ENCODE assay signal across 13 cellular contexts in genomic region chr9:92717201-92718085, GRCh38. TPM values are rescaled to one million over a fixed set of nuclear protein-coding genes. Genes with fewer than 3 reads are reported as not detected.
A peak's percentile ranks its signal among the peaks of the same experiment; 100 is the strongest.
DNase-seq lines count a peak whose midpoint lies in the region; ATAC-seq and TF ChIP-seq lines count a peak whose summit lies in the region.
"Had no signal": no experiment of that assay in that cellular context is flagged by ENCODE, and none has a peak within 500 bp of the region (broad histone marks: within the 10 kb centered on the region; RNA-seq: fewer than 3 reads in every experiment).

No MANE protein-coding gene starts in this region.

- intact Hi-C loops in activated CD4-positive, alpha-beta T cell treated with anti-CD3 and anti-CD28 coated beads, Interleukin-2, amount 10 ng/mL, durations not matched to agents 24 days and 14 days (cut with micrococcal nuclease), result loop anchor here (5.0 kb wide), 1 partner anchor 45 kb away; the partner anchor contains the start of gene BICD2
- intact Hi-C loops in mammary epithelial cell (cut with micrococcal nuclease), result no loop called here

- ATAC-seq in HG03066 (IDR thresholded peaks at IDR 0.05; ENCODE audit: low read depth, unreplicated experiment) (peak; percentile 68), HG03135 (IDR thresholded peaks at IDR 0.05; ENCODE audit: unreplicated experiment) (no peak)
- no peak for ATAC-seq in stimulated activated naive B cell treated with anti-CD40 and anti-IgM and Interleukin-4, amounts not matched to agents 10 μg/mL and 1 μg/mL and 100 μg/mL, for 72 hours (replicated peaks)
- ATAC-seq in effector memory CD8-positive, alpha-beta T cell (replicated peaks), result no peak

- peaks cover 2% of the 10 kb centered on the region for H3K4me1 Mint-ChIP-seq in activated CD4-positive, alpha-beta T cell treated with anti-CD3 and anti-CD28 coated beads, Interleukin-2, amount 10 ng/mL, durations not matched to agents 24 days and 14 days
- H3K4me1 Mint-ChIP-seq in stimulated activated naive B cell treated with anti-CD40 and anti-IgM and Interleukin-4, amounts not matched to agents 10 μg/mL and 1 μg/mL and 100 μg/mL, for 72 hours, result peaks cover 39 to 60% of the 10 kb centered on the region in 2 donors
- peaks cover 15 to 17% of the 10 kb centered on the region in 2 donors for H3K4me1 Mint-ChIP-seq in effector memory CD8-positive, alpha-beta T cell (ENCODE audit: low read depth in 2 of 2)

- no peak overlapping the region for H3K18ac ChIP-seq in mesendoderm (ENCODE audit: low read length)

- H2AFZ ChIP-seq in mammary epithelial cell (ENCODE audit: low read depth, low read length), result no peak overlapping the region
- H2AFZ ChIP-seq: hepatocyte had no signal

- dilution Hi-C loops in mammary epithelial cell (cut with HindIII; ENCODE audit: low sequenced_read_pairs), result no loop called here

- H3K36me3 Mint-ChIP-seq in activated CD4-positive, alpha-beta T cell treated with anti-CD3 and anti-CD28 coated beads, Interleukin-2, amount 10 ng/mL, durations not matched to agents 24 days and 14 days (ENCODE audit: low read depth), result peaks cover 40% of the 10 kb centered on the region
- peaks cover 51 to 73% of the 10 kb centered on the region in 2 donors for H3K36me3 Mint-ChIP-seq in stimulated activated naive B cell treated with anti-CD40 and anti-IgM and Interleukin-4, amounts not matched to agents 10 μg/mL and 1 μg/mL and 100 μg/mL, for 72 hours
- peaks cover 51% of the 10 kb centered on the region for H3K36me3 Mint-ChIP-seq in effector memory CD8-positive, alpha-beta T cell (ENCODE audit: insufficient read depth)

- BruUV-seq in mammary epithelial cell (replicated peaks; lab: Mats Ljungman, UMichigan), result no TSS peak

- H4K8ac ChIP-seq in mesendoderm (ENCODE audit: low read depth, low read length), result no peak overlapping the region

- no peak overlapping the region for H3K4ac ChIP-seq in mesendoderm (ENCODE audit: low read depth, low read length)

- H3K4me3 ChIP-seq in mammary epithelial cell (replicated peaks in 1 of 3; ENCODE audit: insufficient read depth in 1 of 3, low read depth in 2 of 3, low read length in 3 of 3), result no peak overlapping the region
- no peak overlapping the region for H3K4me3 ChIP-seq in mesendoderm (ENCODE audit: low read length)
- H3K4me3 ChIP-seq: breast epithelium, hepatocyte, SK-N-MC, tibial artery had no signal

- H3K79me1 ChIP-seq in mesendoderm (ENCODE audit: low read length), result peaks cover 5% of the 10 kb centered on the region

- H3K4me1 ChIP-seq in mammary epithelial cell (ENCODE audit: insufficient read depth, low read length) (peaks cover 34% of the 10 kb centered on the region), mesendoderm (ENCODE audit: control insufficient read depth, low read depth, low read length) (no peaks in the 10 kb centered on the region)
- H3K4me1 ChIP-seq: breast epithelium, tibial artery had no signal

- no peak overlapping the region for H2BK120ac ChIP-seq in mesendoderm (ENCODE audit: low read depth, low read length)

- peak; percentile 53 for DNase-seq in activated CD4-positive, alpha-beta T cell treated with anti-CD3 and anti-CD28 coated beads, Interleukin-2, amount 10 ng/mL, durations not matched to agents 24 days and 14 days
- no peak for DNase-seq in activated CD4-positive, alpha-beta T cell treated with anti-CD3 and anti-CD28 coated beads, Interleukin-2, amount 50 U/mL, for 4 hours
- DNase-seq in mammary epithelial cell, result no peak
- no peak for DNase-seq in stimulated activated naive B cell treated with anti-CD40 and anti-IgM and Interleukin-4, amounts not matched to agents 10 μg/mL and 1 μg/mL and 100 μg/mL, for 72 hours
- no peak for DNase-seq in mesendoderm
- DNase-seq in effector memory CD8-positive, alpha-beta T cell, result no peak

- no peak overlapping the region for H3K4me3 Mint-ChIP-seq in activated CD4-positive, alpha-beta T cell treated with anti-CD3 and anti-CD28 coated beads, Interleukin-2, amount 10 ng/mL, durations not matched to agents 24 days and 14 days
- H3K4me3 Mint-ChIP-seq in stimulated activated naive B cell treated with anti-CD40 and anti-IgM and Interleukin-4, amounts not matched to agents 10 μg/mL and 1 μg/mL and 100 μg/mL, for 72 hours, result no peak overlapping the region
- H3K4me3 Mint-ChIP-seq in effector memory CD8-positive, alpha-beta T cell, result no peak overlapping the region
- H3K4me3 Mint-ChIP-seq: activated B cell treated with CpG ODN at 0.5 μM for 24 hours had no signal

- H3K79me2 ChIP-seq in mammary epithelial cell (ENCODE audit: insufficient read depth, low read length), result peaks cover 61% of the 10 kb centered on the region
- no peaks in the 10 kb centered on the region for H3K79me2 ChIP-seq in mesendoderm (ENCODE audit: control insufficient read depth, insufficient read depth, low read length)
- H3K79me2 ChIP-seq: hepatocyte had no signal

- no peaks in the 10 kb centered on the region for H3K9me3 ChIP-seq in mammary epithelial cell (replicated peaks; ENCODE audit: insufficient read depth, low read length)
- H3K9me3 ChIP-seq: breast epithelium, tibial artery had no signal

- H3K27me3 Mint-ChIP-seq in activated CD4-positive, alpha-beta T cell treated with anti-CD3 and anti-CD28 coated beads, Interleukin-2, amount 10 ng/mL, durations not matched to agents 24 days and 14 days, result no peaks in the 10 kb centered on the region
- H3K27me3 Mint-ChIP-seq in stimulated activated naive B cell treated with anti-CD40 and anti-IgM and Interleukin-4, amounts not matched to agents 10 μg/mL and 1 μg/mL and 100 μg/mL, for 72 hours, result no peaks in the 10 kb centered on the region
- H3K27me3 Mint-ChIP-seq in effector memory CD8-positive, alpha-beta T cell, result no peaks in the 10 kb centered on the region
- H3K27me3 Mint-ChIP-seq: activated B cell treated with CpG ODN at 0.5 μM for 24 hours had no signal

- H2AK5ac ChIP-seq in mesendoderm (ENCODE audit: low read length), result no peak overlapping the region

- in situ Hi-C loops in mammary epithelial cell (cut with MboI; ENCODE audit: low sequenced_read_pairs in 2 of 2), result loop anchor here (5.0 kb wide), 2 partner anchors 65 to 70 kb away; no protein-coding TSS in a partner anchor

- no peaks in the 10 kb centered on the region for H3K27me3 ChIP-seq in mammary epithelial cell (ENCODE audit: insufficient read depth, low read length)
- no peaks in the 10 kb centered on the region for H3K27me3 ChIP-seq in mesendoderm (ENCODE audit: insufficient read depth, low read length, poor library complexity)
- H3K27me3 ChIP-seq: breast epithelium, hepatocyte, tibial artery had no signal

- H3K36me3 ChIP-seq in mammary epithelial cell (ENCODE audit: insufficient read depth, low read length), result peaks cover 39% of the 10 kb centered on the region
- peaks cover 42% of the 10 kb centered on the region for H3K36me3 ChIP-seq in mesendoderm (ENCODE audit: control insufficient read depth, insufficient read depth, low read length)

- CTCF ChIA-PET in mammary epithelial cell (lab: Charles Lee; ENCODE audit: low non-redundant PET), result interaction anchor here (0.7 kb wide), 1 partner anchor 12 kb away, joined by 4 read pairs; no protein-coding TSS in a partner anchor

- no peak overlapping the region for H3K23ac ChIP-seq in mesendoderm (ENCODE audit: low read length)

- no peak overlapping the region for H4K5ac ChIP-seq in mesendoderm (ENCODE audit: low read length)

- no peak overlapping the region for H2BK15ac ChIP-seq in mesendoderm (replicated peaks; ENCODE audit: low read depth)

- H2BK5ac ChIP-seq in mesendoderm (ENCODE audit: low read length), result no peak overlapping the region

- no peak overlapping the region for H3K56ac ChIP-seq in mesendoderm (ENCODE audit: low read length)

- H3K9ac ChIP-seq in mammary epithelial cell (ENCODE audit: insufficient read depth, low read length) (no peak overlapping the region), mesendoderm (ENCODE audit: low read length) (no peak overlapping the region)

- H3K9me3 Mint-ChIP-seq in activated CD4-positive, alpha-beta T cell treated with anti-CD3 and anti-CD28 coated beads, Interleukin-2, amount 10 ng/mL, durations not matched to agents 24 days and 14 days, result no peaks in the 10 kb centered on the region
- no peaks in the 10 kb centered on the region for H3K9me3 Mint-ChIP-seq in stimulated activated naive B cell treated with anti-CD40 and anti-IgM and Interleukin-4, amounts not matched to agents 10 μg/mL and 1 μg/mL and 100 μg/mL, for 72 hours
- no peaks in the 10 kb centered on the region for H3K9me3 Mint-ChIP-seq in effector memory CD8-positive, alpha-beta T cell
- H3K9me3 Mint-ChIP-seq: activated B cell treated with CpG ODN at 0.5 μM for 24 hours had no signal

- TF ChIP-seq CTCF in mammary epithelial cell (conservative IDR thresholded peaks at IDR 0.05 in 1 of 2, IDR thresholded peaks at IDR 0.05 in 1 of 2; ENCODE audit: extremely low read depth in 1 of 2, insufficient read depth in 1 of 2, low read depth in 1 of 2, low read length in 2 of 2), result no peak

- H4K20me1 ChIP-seq in mammary epithelial cell (ENCODE audit: insufficient read depth, low read length), result no peaks in the 10 kb centered on the region

- peak overlapping the region; percentile 29 for H3K27ac ChIP-seq in mammary epithelial cell (ENCODE audit: insufficient read depth, low read depth, low read length)
- H3K27ac ChIP-seq in mesendoderm (ENCODE audit: low read depth, low read length), result no peak overlapping the region
- H3K27ac ChIP-seq: breast epithelium, hepatocyte, SK-N-MC, tibial artery had no signal

- no peak overlapping the region for H3K4me2 ChIP-seq in mammary epithelial cell (ENCODE audit: insufficient read depth, low read depth, low read length)
- H3K4me2 ChIP-seq in mesendoderm (ENCODE audit: low read length), result no peak overlapping the region
- H3K4me2 ChIP-seq: hepatocyte had no signal

- 74% methylated on average over 14 of the region's 21 CpGs for WGBS in mammary epithelial cell (ENCODE audit: low coverage, missing lambda C conversion rate)
- WGBS in mesendoderm (ENCODE audit: extremely low coverage, insufficient coverage, low lambda C conversion rate), result no CpG with 5 or more reads among the region's 21 CpGs

- H3K27ac Mint-ChIP-seq in activated CD4-positive, alpha-beta T cell treated with anti-CD3 and anti-CD28 coated beads, Interleukin-2, amount 10 ng/mL, durations not matched to agents 24 days and 14 days, result no peak overlapping the region
- peak overlapping the region; percentile 75 for H3K27ac Mint-ChIP-seq in stimulated activated naive B cell treated with anti-CD40 and anti-IgM and Interleukin-4, amounts not matched to agents 10 μg/mL and 1 μg/mL and 100 μg/mL, for 72 hours
- peak overlapping the region in 1 of 2 donors; percentile 51 for H3K27ac Mint-ChIP-seq in effector memory CD8-positive, alpha-beta T cell
- H3K27ac Mint-ChIP-seq: activated B cell treated with CpG ODN at 0.5 μM for 24 hours had no signal

RNA-seq across cellular contexts. Expression of gene BICD2, which starts 47.2 kb away (rescaled TPM):
- 25.8 and 26.2 TPM in 2 replicates for total RNA-seq in activated CD4-positive, alpha-beta T cell treated with anti-CD3 and anti-CD28 coated beads, Interleukin-2, amount 10 ng/mL, durations not matched to agents 24 days and 14 days
- 10 to 100 TPM; 57.6 to 98.9 TPM for total RNA-seq in mammary epithelial cell
- 15.2 TPM for polyA plus RNA-seq in mammary epithelial cell
- polyA minus RNA-seq in mammary epithelial cell, result 26.5 TPM
- 10.9 TPM for polyA plus RNA-seq in mesendoderm (2013, experiment 1 of 2)
- polyA plus RNA-seq in mesendoderm (2013, experiment 2 of 2), result 11.3 TPM

RNA-seq across cellular contexts. Expression of gene IPPK, which starts 47.5 kb away (rescaled TPM):
- 13.5 and 15.6 TPM in 2 replicates for total RNA-seq in activated CD4-positive, alpha-beta T cell treated with anti-CD3 and anti-CD28 coated beads, Interleukin-2, amount 10 ng/mL, durations not matched to agents 24 days and 14 days
- 10 to 100 TPM; 13.4 to 25.0 TPM for total RNA-seq in mammary epithelial cell
- 25.2 TPM for polyA plus RNA-seq in mammary epithelial cell
- 48.0 TPM for polyA minus RNA-seq in mammary epithelial cell
- polyA plus RNA-seq in mesendoderm (2013, experiment 1 of 2), result 5.6 TPM
- 6.2 TPM for polyA plus RNA-seq in mesendoderm (2013, experiment 2 of 2)
